ENCODE assay signal across 10 cellular contexts in the genomic region with DNA sequence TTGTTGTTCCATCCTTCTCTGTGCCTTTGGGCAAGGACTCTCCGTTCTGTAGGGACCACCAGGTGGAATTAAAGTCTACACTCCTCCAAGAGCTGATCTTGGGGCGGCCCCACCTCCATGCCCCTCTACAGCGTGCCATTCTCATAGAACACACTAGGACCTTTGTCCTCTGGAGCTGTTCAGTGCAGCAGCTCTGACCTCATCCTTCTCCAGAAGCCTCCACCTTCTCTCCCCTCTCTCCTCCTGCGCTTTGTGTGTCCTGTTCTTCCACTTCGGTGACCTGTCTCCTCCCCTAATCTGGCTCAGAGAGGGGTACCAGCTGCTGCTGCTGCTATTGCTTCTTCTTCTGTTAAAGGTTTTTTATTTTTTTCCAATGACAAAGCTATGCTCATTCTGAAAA. TPM values are rescaled to one million over a fixed set of nuclear protein-coding genes. Genes with fewer than 3 reads are reported as not detected.
DNase-seq lines count a peak whose midpoint lies in the region; FAIRE-seq and TF ChIP-seq lines count a peak whose summit lies in the region.
"Had no signal": no experiment of that assay in that cellular context is flagged by ENCODE, and none has a peak within 500 bp of the region (broad histone marks: within the 10 kb centered on the region; RNA-seq: fewer than 3 reads in every experiment).

No MANE protein-coding gene starts in this region.

- intact Hi-C loops in activated T-helper 2 cell treated with anti-CD3 and anti-CD28 coated beads, Interferon-gamma antibody, Interleukin-2, Interleukin-4, amounts not matched to agents 10 μg/mL and 5 μg/mL and 100 μg/mL, durations not matched to agents 14 hours and 24 hours and 36 hours (cut with micrococcal nuclease): no loop called here
- intact Hi-C loops in vagina (cut with DNase I) (no loop called here), esophagus squamous epithelium (cut with DNase I) (no loop called here)

- peaks cover 28% of the 10 kb centered on the region for H3K4me1 Mint-ChIP-seq in activated T-helper 2 cell treated with anti-CD3 and anti-CD28 coated beads, Interferon-gamma antibody, Interleukin-2, Interleukin-4, amounts not matched to agents 10 μg/mL and 5 μg/mL and 100 μg/mL, durations not matched to agents 14 hours and 24 hours and 36 hours (ENCODE audit: low read depth)
- H3K4me1 Mint-ChIP-seq in nephron progenitor cell: peaks cover 44% of the 10 kb centered on the region

- DNase-seq in DMS53 (lab: John Stamatoyannopoulos, UW): peak; percentile 54
- DNase-seq in HuH-7 (ENCODE audit: low spot score): peak; percentile 49
- DNase-seq in activated T-helper 2 cell treated with anti-CD3 and anti-CD28 coated beads, Interferon-gamma antibody, Interleukin-2, Interleukin-4, amounts not matched to agents 10 μg/mL and 5 μg/mL and 100 μg/mL, durations not matched to agents 14 hours and 24 hours and 36 hours (ENCODE audit: low spot score): no peak
- no peak for DNase-seq in nephron progenitor cell
- no peak for DNase-seq in vagina (ENCODE audit: extremely low spot score in 2 of 2)
- no peak for DNase-seq in GM19239 (ENCODE audit: insufficient read length, low spot score)
- DNase-seq in esophagus squamous epithelium (lab: John Stamatoyannopoulos, UW): no peak
- DNase-seq: DMS153, NCI-H187, RPMI8226 had no signal

- WGBS in esophagus squamous epithelium, 2 donors: 62 to 64% methylated on average over 5 of the region's 5 CpGs

- TF ChIP-seq POLR2A in vagina (IDR thresholded peaks at IDR 0.05): no peak
- no peak for TF ChIP-seq POLR2A in esophagus squamous epithelium (IDR thresholded peaks at IDR 0.05)

- H3K4me3 Mint-ChIP-seq in activated T-helper 2 cell treated with anti-CD3 and anti-CD28 coated beads, Interferon-gamma antibody, Interleukin-2, Interleukin-4, amounts not matched to agents 10 μg/mL and 5 μg/mL and 100 μg/mL, durations not matched to agents 14 hours and 24 hours and 36 hours (ENCODE audit: low read depth): peak overlapping the region; percentile 34
- H3K4me3 Mint-ChIP-seq in nephron progenitor cell: peak overlapping the region; percentile 89

- peaks cover 5% of the 10 kb centered on the region for H3K9me3 Mint-ChIP-seq in activated T-helper 2 cell treated with anti-CD3 and anti-CD28 coated beads, Interferon-gamma antibody, Interleukin-2, Interleukin-4, amounts not matched to agents 10 μg/mL and 5 μg/mL and 100 μg/mL, durations not matched to agents 14 hours and 24 hours and 36 hours
- H3K9me3 Mint-ChIP-seq in nephron progenitor cell: peaks cover 8% of the 10 kb centered on the region

- H3K27ac ChIP-seq in vagina (no peak overlapping the region), esophagus squamous epithelium (no peak overlapping the region)

- no peak for FAIRE-seq in GM19239 (lab: Jason Lieb, UNC)

- H3K9me3 ChIP-seq in vagina (no peaks in the 10 kb centered on the region), esophagus squamous epithelium (no peaks in the 10 kb centered on the region)

- H3K36me3 ChIP-seq in vagina (no peaks in the 10 kb centered on the region), esophagus squamous epithelium (no peaks in the 10 kb centered on the region)

- peak overlapping the region; percentile 42 for H3K27ac Mint-ChIP-seq in activated T-helper 2 cell treated with anti-CD3 and anti-CD28 coated beads, Interferon-gamma antibody, Interleukin-2, Interleukin-4, amounts not matched to agents 10 μg/mL and 5 μg/mL and 100 μg/mL, durations not matched to agents 14 hours and 24 hours and 36 hours
- no peak overlapping the region for H3K27ac Mint-ChIP-seq in nephron progenitor cell

- peaks cover 13% of the 10 kb centered on the region for H3K27me3 Mint-ChIP-seq in activated T-helper 2 cell treated with anti-CD3 and anti-CD28 coated beads, Interferon-gamma antibody, Interleukin-2, Interleukin-4, amounts not matched to agents 10 μg/mL and 5 μg/mL and 100 μg/mL, durations not matched to agents 14 hours and 24 hours and 36 hours (ENCODE audit: low read depth)
- peaks cover 33% of the 10 kb centered on the region for H3K27me3 Mint-ChIP-seq in nephron progenitor cell (ENCODE audit: low read depth, poor library complexity)

- H3K27me3 ChIP-seq in vagina (no peaks in the 10 kb centered on the region), esophagus squamous epithelium (no peaks in the 10 kb centered on the region)

- peaks cover 18% of the 10 kb centered on the region for H3K36me3 Mint-ChIP-seq in activated T-helper 2 cell treated with anti-CD3 and anti-CD28 coated beads, Interferon-gamma antibody, Interleukin-2, Interleukin-4, amounts not matched to agents 10 μg/mL and 5 μg/mL and 100 μg/mL, durations not matched to agents 14 hours and 24 hours and 36 hours (ENCODE audit: low read depth)
- H3K36me3 Mint-ChIP-seq in nephron progenitor cell (ENCODE audit: low read depth): no peaks in the 10 kb centered on the region

- H3K4me1 ChIP-seq in vagina: peaks cover 32% of the 10 kb centered on the region
- peaks cover 15 to 40% (median 27%) of the 10 kb centered on the region in 3 donors for H3K4me1 ChIP-seq in esophagus squamous epithelium

- no peak overlapping the region for H3K4me3 ChIP-seq in vagina
- no peak overlapping the region for H3K4me3 ChIP-seq in esophagus squamous epithelium

- no peak for TF ChIP-seq CTCF in nephron progenitor cell (IDR thresholded peaks at IDR 0.05)
- no peak for TF ChIP-seq CTCF in vagina (IDR thresholded peaks at IDR 0.05)
- TF ChIP-seq CTCF in esophagus squamous epithelium (IDR thresholded peaks at IDR 0.05): no peak

RNA-seq across cellular contexts. Expression of a gene that starts 1.8 kb away (rescaled TPM):
- 285 and 302 TPM in 2 replicates for total RNA-seq in activated T-helper 2 cell treated with anti-CD3 and anti-CD28 coated beads, Interferon-gamma antibody, Interleukin-2, Interleukin-4, amounts not matched to agents 10 μg/mL and 5 μg/mL and 100 μg/mL, durations not matched to agents 14 hours and 24 hours and 36 hours
- 190 TPM for total RNA-seq in vagina
- 100 to 1,000 TPM; 278 to 355 (median 319) TPM for total RNA-seq in esophagus squamous epithelium

RNA-seq across cellular contexts. Expression of a gene that starts 46.3 kb away (rescaled TPM):
- not detected in 2 replicates for total RNA-seq in activated T-helper 2 cell treated with anti-CD3 and anti-CD28 coated beads, Interferon-gamma antibody, Interleukin-2, Interleukin-4, amounts not matched to agents 10 μg/mL and 5 μg/mL and 100 μg/mL, durations not matched to agents 14 hours and 24 hours and 36 hours
- not detected for total RNA-seq in vagina
- total RNA-seq in esophagus squamous epithelium: under 1 TPM in 2 of 4 donors, not detected in 2; 0.44 to 0.57 TPM

RNA-seq across cellular contexts. Expression of a gene that starts 51.3 kb away (rescaled TPM):
- total RNA-seq in activated T-helper 2 cell treated with anti-CD3 and anti-CD28 coated beads, Interferon-gamma antibody, Interleukin-2, Interleukin-4, amounts not matched to agents 10 μg/mL and 5 μg/mL and 100 μg/mL, durations not matched to agents 14 hours and 24 hours and 36 hours: not detected in 2 replicates
- total RNA-seq in vagina: not detected
- under 1 TPM in 3 of 4 donors, not detected in 1; under 0.01 to 0.18 (median 0.08) TPM for total RNA-seq in esophagus squamous epithelium

Comparison
In these comparisons a context has a peak if more than half of its experiments do, and no peak if none do; other contexts are left out.
1. DNase-seq: peak in DMS53 (single experiment) and HuH-7 (single experiment); none in activated T-helper 2 cell treated with anti-CD3 and anti-CD28 coated beads, Interferon-gamma antibody, Interleukin-2, Interleukin-4, amounts not matched to agents 10 μg/mL and 5 μg/mL and 100 μg/mL, durations not matched to agents 14 hours and 24 hours and 36 hours (single experiment), nephron progenitor cell (single experiment), vagina (0 of 2), GM19239 (single experiment) and esophagus squamous epithelium (single experiment).